ENCODE assay signal across 8 cellular contexts in the genomic region with DNA sequence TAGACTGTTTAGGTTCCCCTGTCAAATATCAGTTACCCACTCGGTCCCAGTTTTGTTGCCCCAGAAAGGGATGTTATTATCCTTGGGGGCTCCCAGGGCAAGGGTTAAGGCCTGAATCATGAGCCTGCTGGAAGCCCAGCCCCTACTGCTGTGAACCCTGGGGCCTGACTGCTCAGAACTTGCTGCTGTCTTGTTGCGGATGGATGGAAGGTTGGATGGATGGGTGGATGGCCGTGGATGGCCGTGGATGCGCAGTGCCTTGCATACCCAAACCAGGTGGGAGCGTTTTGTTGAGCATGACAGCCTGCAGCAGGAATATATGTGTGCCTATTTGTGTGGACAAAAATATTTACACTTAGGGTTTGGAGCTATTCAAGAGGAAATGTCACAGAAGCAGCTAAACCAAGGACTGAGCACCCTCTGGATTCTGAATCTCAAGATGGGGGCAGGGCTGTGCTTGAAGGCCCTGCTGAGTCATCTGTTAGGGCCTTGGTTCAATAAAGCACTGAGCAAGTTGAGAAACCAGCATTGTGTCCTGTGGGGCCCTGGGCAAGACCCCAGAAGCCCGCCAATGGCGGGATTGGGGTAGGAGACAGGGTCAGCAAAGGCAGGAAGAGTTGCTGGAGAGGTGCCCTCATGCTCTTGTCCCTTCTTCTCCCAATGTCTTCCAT. TPM values are rescaled to one million over a fixed set of nuclear protein-coding genes. Genes with fewer than 3 reads are reported as not detected.
DNase-seq lines count a peak whose midpoint lies in the region; ATAC-seq and TF ChIP-seq lines count a peak whose summit lies in the region.

No MANE protein-coding gene starts in this region.

- intact Hi-C loops in colonic mucosa (cut with DNase I): no loop called here

- H3K9ac ChIP-seq in colonic mucosa (ENCODE audit: low read depth in 2 of 2, low read length in 2 of 2): peak overlapping the region in 1 of 2 donors; percentile 61

- H3K27me3 ChIP-seq in ACC112 (ENCODE audit: insufficient read depth, low read length) (no peaks in the 10 kb centered on the region), colonic mucosa (no peaks in the 10 kb centered on the region), muscle layer of duodenum (ENCODE audit: low read depth, low read length) (no peaks in the 10 kb centered on the region)

- peaks cover 20% of the 10 kb centered on the region for H3K79me2 ChIP-seq in ACC112 (ENCODE audit: control insufficient read depth, insufficient read depth, low read length, unreplicated experiment)

- H3K36me3 ChIP-seq in ACC112 (ENCODE audit: insufficient read depth, low read length): peaks cover 36% of the 10 kb centered on the region
- H3K36me3 ChIP-seq in colonic mucosa: peaks cover 24% of the 10 kb centered on the region
- peaks cover 34 to 37% of the 10 kb centered on the region in 2 donors for H3K36me3 ChIP-seq in muscle layer of duodenum (ENCODE audit: control insufficient read depth in 1 of 2, insufficient read depth in 2 of 2, low read length in 2 of 2)

- H3K4me3 ChIP-seq in ACC112 (ENCODE audit: low read depth, low read length): peak overlapping the region; percentile 10; the same call in 1 of the 2 replicates
- H3K4me3 ChIP-seq in colonic mucosa: no peak overlapping the region
- H3K4me3 ChIP-seq in muscle layer of duodenum (ENCODE audit: low read depth in 1 of 2, low read length in 2 of 2): peak overlapping the region in 1 of 2 donors; percentile 25

- no peak for TF ChIP-seq CTCF in colonic mucosa (IDR thresholded peaks at IDR 0.05)

- peak; percentile 27 for DNase-seq in MV-4-11 (lab: John Stamatoyannopoulos, UW)
- no peak for DNase-seq in colonic mucosa
- DNase-seq in NCI-H2107 treated with DMSO at 0.1 percent for 48 hours (lab: John Stamatoyannopoulos, UW; ENCODE audit: unreplicated experiment): no peak
- DNase-seq in NCI-H2227 treated with DMSO at 0.1 percent for 48 hours (lab: John Stamatoyannopoulos, UW): no peak

- no peak overlapping the region for H2AFZ ChIP-seq in ACC112 (ENCODE audit: low read length, unreplicated experiment)

- peak overlapping the region; percentile 97 for H3K27ac ChIP-seq in ACC112 (ENCODE audit: low read depth, low read length)
- H3K27ac ChIP-seq in colonic mucosa: peak overlapping the region; percentile 97
- H3K27ac ChIP-seq in muscle layer of duodenum (ENCODE audit: low read length): peak overlapping the region; percentile 87

- H3K4me1 ChIP-seq in ACC112 (ENCODE audit: control insufficient read depth, insufficient read depth, low read length, unreplicated experiment) (peaks cover 55% of the 10 kb centered on the region), colonic mucosa (peaks cover 25% of the 10 kb centered on the region), muscle layer of duodenum (ENCODE audit: control insufficient read depth in 1 of 2, insufficient read depth in 2 of 2, low read length in 2 of 2) (peaks cover 20 to 34% of the 10 kb centered on the region in 2 donors)

- no peaks in the 10 kb centered on the region for H3K9me3 ChIP-seq in colonic mucosa
- no peaks in the 10 kb centered on the region for H3K9me3 ChIP-seq in muscle layer of duodenum (ENCODE audit: control insufficient read depth in 1 of 2, low read length in 2 of 2)

- ATAC-seq in GM21390 (IDR thresholded peaks at IDR 0.05; ENCODE audit: unreplicated experiment) (no peak), GM18873 (IDR thresholded peaks at IDR 0.05; ENCODE audit: low FRiP score, unreplicated experiment) (no peak)

RNA-seq across cellular contexts. Expression of a gene that starts 9.6 kb away (rescaled TPM):
- total RNA-seq in colonic mucosa: 10 to 100 TPM; 41.9 to 65.5 TPM

RNA-seq across cellular contexts. Expression of a gene that starts 14.6 kb away (rescaled TPM):
- 10 to 100 TPM; 11.7 to 20.2 TPM for total RNA-seq in colonic mucosa

RNA-seq across cellular contexts. Expression of a gene that starts 19.2 kb away (rescaled TPM):
- 10 to 100 TPM; 65.6 to 93.3 TPM for total RNA-seq in colonic mucosa

RNA-seq across cellular contexts. Expression of a gene that starts 24.5 kb away (rescaled TPM):
- total RNA-seq in colonic mucosa: not detected

RNA-seq across cellular contexts. Expression of a gene that starts 38.2 kb away (rescaled TPM):
- total RNA-seq in colonic mucosa: 10 to 100 TPM; 20.6 to 37.7 TPM
